1 cellular context compared by ENCODE assay signal in the genomic region with DNA sequence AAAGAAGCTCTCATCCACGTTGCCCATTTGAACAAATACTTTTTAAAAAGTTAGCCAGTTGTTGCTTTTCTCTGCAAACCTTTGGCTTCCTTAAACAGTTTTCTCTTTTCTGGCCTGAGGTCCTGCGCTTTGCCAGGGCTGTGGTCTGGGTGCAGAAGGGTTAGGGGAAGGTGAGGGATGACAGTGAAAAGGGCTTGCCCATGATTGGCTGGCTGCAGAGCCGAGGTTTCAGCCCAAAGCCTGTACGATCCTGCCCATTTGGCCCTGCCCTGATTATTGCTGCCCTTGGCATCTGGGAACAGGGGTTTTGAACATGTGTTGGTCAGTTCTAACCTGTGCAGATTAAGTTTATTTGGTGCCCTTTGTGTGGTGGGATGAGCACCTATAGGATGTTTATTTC.
TF ChIP-seq lines count a peak whose summit lies in the region.

No MANE protein-coding gene starts in this region.

TF ChIP-seq in H1, 55 proteins besides CTCF, POLR2A, EP300 and RAD21:
- TF ChIP-seq GABPA (IDR thresholded peaks at IDR 0.05; ENCODE audit: borderline replicate concordance, insufficient read depth, low read length) (no peak), RFX5 (IDR thresholded peaks at IDR 0.05; ENCODE audit: borderline replicate concordance, low read depth, low read length) (no peak), RXRA (IDR thresholded peaks at IDR 0.05; ENCODE audit: insufficient read depth, low read depth, low read length) (no peak), CREB1 (IDR thresholded peaks at IDR 0.05) (no peak), KDM5A (IDR thresholded peaks at IDR 0.05; ENCODE audit: low read length) (no peak), EGR1 (IDR thresholded peaks at IDR 0.05; ENCODE audit: borderline replicate concordance, low read depth, low read length) (no peak), MAFK (IDR thresholded peaks at IDR 0.05; ENCODE audit: low read depth, low read length) (no peak), HDAC6 (IDR thresholded peaks at IDR 0.05; ENCODE audit: low read depth, low read length) (no peak), HDAC2 (IDR thresholded peaks at IDR 0.05; ENCODE audit: borderline replicate concordance in 1 of 2, low read depth in 2 of 2, low read length in 2 of 2) (no peak), SUZ12 (IDR thresholded peaks at IDR 0.05; ENCODE audit: low read length) (no peak), CHD2 (IDR thresholded peaks at IDR 0.05; ENCODE audit: low read length) (no peak), ZNF274 (IDR thresholded peaks at IDR 0.05; ENCODE audit: borderline replicate concordance, extremely low read depth, low read length) (no peak), PHF8 (conservative IDR thresholded peaks at IDR 0.05; ENCODE audit: low read depth, low read length) (no peak)
- TF ChIP-seq, protein P1, sequence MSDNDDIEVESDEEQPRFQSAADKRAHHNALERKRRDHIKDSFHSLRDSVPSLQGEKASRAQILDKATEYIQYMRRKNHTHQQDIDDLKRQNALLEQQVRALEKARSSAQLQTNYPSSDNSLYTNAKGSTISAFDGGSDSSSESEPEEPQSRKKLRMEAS (IDR thresholded peaks at IDR 0.05): no peak
- TF ChIP-seq, protein P2, sequence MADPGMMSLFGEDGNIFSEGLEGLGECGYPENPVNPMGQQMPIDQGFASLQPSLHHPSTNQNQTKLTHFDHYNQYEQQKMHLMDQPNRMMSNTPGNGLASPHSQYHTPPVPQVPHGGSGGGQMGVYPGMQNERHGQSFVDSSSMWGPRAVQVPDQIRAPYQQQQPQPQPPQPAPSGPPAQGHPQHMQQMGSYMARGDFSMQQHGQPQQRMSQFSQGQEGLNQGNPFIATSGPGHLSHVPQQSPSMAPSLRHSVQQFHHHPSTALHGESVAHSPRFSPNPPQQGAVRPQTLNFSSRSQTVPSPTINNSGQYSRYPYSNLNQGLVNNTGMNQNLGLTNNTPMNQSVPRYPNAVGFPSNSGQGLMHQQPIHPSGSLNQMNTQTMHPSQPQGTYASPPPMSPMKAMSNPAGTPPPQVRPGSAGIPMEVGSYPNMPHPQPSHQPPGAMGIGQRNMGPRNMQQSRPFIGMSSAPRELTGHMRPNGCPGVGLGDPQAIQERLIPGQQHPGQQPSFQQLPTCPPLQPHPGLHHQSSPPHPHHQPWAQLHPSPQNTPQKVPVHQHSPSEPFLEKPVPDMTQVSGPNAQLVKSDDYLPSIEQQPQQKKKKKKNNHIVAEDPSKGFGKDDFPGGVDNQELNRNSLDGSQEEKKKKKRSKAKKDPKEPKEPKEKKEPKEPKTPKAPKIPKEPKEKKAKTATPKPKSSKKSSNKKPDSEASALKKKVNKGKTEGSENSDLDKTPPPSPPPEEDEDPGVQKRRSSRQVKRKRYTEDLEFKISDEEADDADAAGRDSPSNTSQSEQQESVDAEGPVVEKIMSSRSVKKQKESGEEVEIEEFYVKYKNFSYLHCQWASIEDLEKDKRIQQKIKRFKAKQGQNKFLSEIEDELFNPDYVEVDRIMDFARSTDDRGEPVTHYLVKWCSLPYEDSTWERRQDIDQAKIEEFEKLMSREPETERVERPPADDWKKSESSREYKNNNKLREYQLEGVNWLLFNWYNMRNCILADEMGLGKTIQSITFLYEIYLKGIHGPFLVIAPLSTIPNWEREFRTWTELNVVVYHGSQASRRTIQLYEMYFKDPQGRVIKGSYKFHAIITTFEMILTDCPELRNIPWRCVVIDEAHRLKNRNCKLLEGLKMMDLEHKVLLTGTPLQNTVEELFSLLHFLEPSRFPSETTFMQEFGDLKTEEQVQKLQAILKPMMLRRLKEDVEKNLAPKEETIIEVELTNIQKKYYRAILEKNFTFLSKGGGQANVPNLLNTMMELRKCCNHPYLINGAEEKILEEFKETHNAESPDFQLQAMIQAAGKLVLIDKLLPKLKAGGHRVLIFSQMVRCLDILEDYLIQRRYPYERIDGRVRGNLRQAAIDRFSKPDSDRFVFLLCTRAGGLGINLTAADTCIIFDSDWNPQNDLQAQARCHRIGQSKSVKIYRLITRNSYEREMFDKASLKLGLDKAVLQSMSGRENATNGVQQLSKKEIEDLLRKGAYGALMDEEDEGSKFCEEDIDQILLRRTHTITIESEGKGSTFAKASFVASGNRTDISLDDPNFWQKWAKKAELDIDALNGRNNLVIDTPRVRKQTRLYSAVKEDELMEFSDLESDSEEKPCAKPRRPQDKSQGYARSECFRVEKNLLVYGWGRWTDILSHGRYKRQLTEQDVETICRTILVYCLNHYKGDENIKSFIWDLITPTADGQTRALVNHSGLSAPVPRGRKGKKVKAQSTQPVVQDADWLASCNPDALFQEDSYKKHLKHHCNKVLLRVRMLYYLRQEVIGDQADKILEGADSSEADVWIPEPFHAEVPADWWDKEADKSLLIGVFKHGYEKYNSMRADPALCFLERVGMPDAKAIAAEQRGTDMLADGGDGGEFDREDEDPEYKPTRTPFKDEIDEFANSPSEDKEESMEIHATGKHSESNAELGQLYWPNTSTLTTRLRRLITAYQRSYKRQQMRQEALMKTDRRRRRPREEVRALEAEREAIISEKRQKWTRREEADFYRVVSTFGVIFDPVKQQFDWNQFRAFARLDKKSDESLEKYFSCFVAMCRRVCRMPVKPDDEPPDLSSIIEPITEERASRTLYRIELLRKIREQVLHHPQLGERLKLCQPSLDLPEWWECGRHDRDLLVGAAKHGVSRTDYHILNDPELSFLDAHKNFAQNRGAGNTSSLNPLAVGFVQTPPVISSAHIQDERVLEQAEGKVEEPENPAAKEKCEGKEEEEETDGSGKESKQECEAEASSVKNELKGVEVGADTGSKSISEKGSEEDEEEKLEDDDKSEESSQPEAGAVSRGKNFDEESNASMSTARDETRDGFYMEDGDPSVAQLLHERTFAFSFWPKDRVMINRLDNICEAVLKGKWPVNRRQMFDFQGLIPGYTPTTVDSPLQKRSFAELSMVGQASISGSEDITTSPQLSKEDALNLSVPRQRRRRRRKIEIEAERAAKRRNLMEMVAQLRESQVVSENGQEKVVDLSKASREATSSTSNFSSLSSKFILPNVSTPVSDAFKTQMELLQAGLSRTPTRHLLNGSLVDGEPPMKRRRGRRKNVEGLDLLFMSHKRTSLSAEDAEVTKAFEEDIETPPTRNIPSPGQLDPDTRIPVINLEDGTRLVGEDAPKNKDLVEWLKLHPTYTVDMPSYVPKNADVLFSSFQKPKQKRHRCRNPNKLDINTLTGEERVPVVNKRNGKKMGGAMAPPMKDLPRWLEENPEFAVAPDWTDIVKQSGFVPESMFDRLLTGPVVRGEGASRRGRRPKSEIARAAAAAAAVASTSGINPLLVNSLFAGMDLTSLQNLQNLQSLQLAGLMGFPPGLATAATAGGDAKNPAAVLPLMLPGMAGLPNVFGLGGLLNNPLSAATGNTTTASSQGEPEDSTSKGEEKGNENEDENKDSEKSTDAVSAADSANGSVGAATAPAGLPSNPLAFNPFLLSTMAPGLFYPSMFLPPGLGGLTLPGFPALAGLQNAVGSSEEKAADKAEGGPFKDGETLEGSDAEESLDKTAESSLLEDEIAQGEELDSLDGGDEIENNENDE (IDR thresholded peaks at IDR 0.05; ENCODE audit: insufficient replicate concordance, low read length): no peak
